12 cellular contexts compared by ENCODE assay signal in the genomic region with DNA sequence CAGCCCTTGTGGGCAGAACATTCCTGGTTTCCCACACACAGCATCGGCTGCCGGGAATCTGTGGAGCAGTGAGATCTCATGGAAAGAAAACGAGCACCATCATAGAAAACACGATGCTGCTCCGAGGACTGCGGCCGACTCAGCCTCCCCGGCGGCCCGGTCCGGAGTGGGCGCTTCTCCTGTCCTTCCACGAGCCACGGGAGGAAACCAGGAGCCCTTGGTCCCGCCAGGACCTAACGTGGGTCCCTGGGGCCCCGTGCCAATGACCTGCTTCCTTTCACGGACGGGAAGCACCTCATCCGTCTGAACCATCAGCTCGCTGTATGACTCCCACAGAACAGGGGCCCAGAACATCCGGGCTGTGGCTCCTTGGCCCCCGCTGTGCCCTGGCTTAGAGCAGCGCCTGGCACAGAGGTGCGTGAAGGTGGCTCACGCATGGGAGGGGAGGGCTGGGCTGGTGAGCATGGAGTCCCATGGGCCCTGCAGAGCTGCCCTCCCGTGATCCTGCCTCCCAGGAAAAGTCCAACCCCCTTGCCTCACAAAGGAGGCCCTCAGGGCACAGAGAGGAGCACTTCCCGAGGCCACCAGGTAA.
"Had no signal": no experiment of that assay in that cellular context is flagged by ENCODE, and none has a peak within 500 bp of the region (broad histone marks: within the 10 kb centered on the region; RNA-seq: fewer than 3 reads in every experiment).

No MANE protein-coding gene starts in this region.

- H3K4me3 Mint-ChIP-seq: activated naive CD8-positive, alpha-beta T cell treated with anti-CD3 and anti-CD28 coated beads for 36 hours; T-helper 1 cell treated with Interleukin-12 subunit alpha and Interleukin-12 subunit beta and Interleukin-4 antibody, amounts not matched to agents 30 μg/mL and 1 μg/mL, for 36 hours had no signal

- H3K27ac Mint-ChIP-seq: activated naive CD8-positive, alpha-beta T cell treated with anti-CD3 and anti-CD28 coated beads for 36 hours; T-helper 1 cell treated with Interleukin-12 subunit alpha and Interleukin-12 subunit beta and Interleukin-4 antibody, amounts not matched to agents 30 μg/mL and 1 μg/mL, for 36 hours had no signal

- ATAC-seq: heart right ventricle had no signal

- H3K27me3 Mint-ChIP-seq: activated naive CD8-positive, alpha-beta T cell treated with anti-CD3 and anti-CD28 coated beads for 36 hours had no signal

- H3K9me3 Mint-ChIP-seq: activated naive CD8-positive, alpha-beta T cell treated with anti-CD3 and anti-CD28 coated beads for 36 hours; T-helper 1 cell treated with Interleukin-12 subunit alpha and Interleukin-12 subunit beta and Interleukin-4 antibody, amounts not matched to agents 30 μg/mL and 1 μg/mL, for 36 hours had no signal

- DNase-seq: activated CD4-positive, CD25-positive, alpha-beta regulatory T cell; activated gamma-delta T cell; activated naive CD8-positive, alpha-beta T cell treated with anti-CD3 and anti-CD28 coated beads for 36 hours; activated T-cell treated with anti-CD3 and anti-CD28 coated beads, Interleukin-2, amount 50 U/mL, for 1 hour; colonic mucosa; effector CD8-positive, alpha-beta T cell; islet precursor cell; occipital lobe; stimulated activated CD4-positive, alpha-beta T cell treated with anti-CD3 and anti-CD28 coated beads, Interleukin-4, amount 100 ng/mL, for 1 hour; stomach had no signal
